ENCODE assay signal across 20 cellular contexts in the genomic region with DNA sequence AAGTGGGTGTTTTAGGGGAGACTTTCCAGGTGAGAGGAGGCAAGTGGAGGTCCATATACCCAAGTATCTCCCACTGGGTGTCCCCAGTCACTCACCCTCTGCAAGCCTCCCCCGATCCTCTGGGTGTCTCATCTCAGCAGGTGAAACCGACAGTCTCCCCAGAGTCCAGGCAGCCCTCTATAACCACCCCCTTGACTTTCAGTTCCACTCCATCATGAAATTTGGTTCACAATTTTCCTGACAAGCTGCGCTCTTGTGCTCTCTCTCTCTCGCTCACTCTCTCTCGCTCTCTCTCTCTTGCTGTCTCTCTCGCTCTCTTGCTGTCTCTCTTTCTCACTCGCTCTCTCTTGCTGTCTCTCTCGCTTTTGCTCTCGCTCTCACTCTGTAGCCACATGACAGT. TPM values are rescaled to one million over a fixed set of nuclear protein-coding genes. Genes with fewer than 3 reads are reported as not detected.
DNase-seq lines count a peak whose midpoint lies in the region; ATAC-seq, FAIRE-seq and TF ChIP-seq lines count a peak whose summit lies in the region.
"Had no signal": no experiment of that assay in that cellular context is flagged by ENCODE, and none has a peak within 500 bp of the region (broad histone marks: within the 10 kb centered on the region; RNA-seq: fewer than 3 reads in every experiment).

No MANE protein-coding gene starts in this region.

- peaks cover 4% of the 10 kb centered on the region; the same call in 2 of the 3 replicates for H3K9me3 ChIP-seq in GM12878 (replicated peaks; ENCODE audit: control insufficient read depth, insufficient read depth, low read length)
- peaks cover 8% of the 10 kb centered on the region for H3K9me3 ChIP-seq in OCI-LY7 (ENCODE audit: low read length)

- H3K9me3 Mint-ChIP-seq in natural killer cell = no peaks in the 10 kb centered on the region

- H4K20me1 ChIP-seq in GM12878 (ENCODE audit: control insufficient read depth, insufficient read depth) (no peaks in the 10 kb centered on the region), OCI-LY7 (ENCODE audit: insufficient read depth, low read length) (no peaks in the 10 kb centered on the region)

- no peak for TF ChIP-seq EP300 in GM12878 (IDR thresholded peaks at IDR 0.05; ENCODE audit: borderline replicate concordance in 1 of 2, control insufficient read depth in 1 of 2, low read depth in 2 of 2, low read length in 2 of 2)

- no peaks in the 10 kb centered on the region for H3K9me2 ChIP-seq in OCI-LY7 (ENCODE audit: insufficient read depth, low read length)

- CTCF ChIA-PET in GM12878 (lab: Yijun Ruan, JAX) = interaction anchor here (0.6 kb wide), 1 partner anchor 12 kb away, joined by 3 read pairs; no protein-coding TSS in a partner anchor
- CTCF ChIA-PET in OCI-LY7 (lab: Charles Lee; ENCODE audit: unreplicated experiment) = no interaction called here

- H3K4me2 ChIP-seq in GM12878 (ENCODE audit: control insufficient read depth, insufficient read depth) = peak overlapping the region; percentile 40; the same call in 1 of the 2 replicates
- no peak overlapping the region for H3K4me2 ChIP-seq in OCI-LY7 (ENCODE audit: low read length)

- H3K4me1 ChIP-seq in GM12878 (ENCODE audit: control insufficient read depth, insufficient read depth, low read length) (peaks cover 18% of the 10 kb centered on the region), OCI-LY7 (ENCODE audit: insufficient read depth, low read length, poor library complexity, severe bottlenecking) (peaks cover 15% of the 10 kb centered on the region)

- TF ChIP-seq RAD21 in GM12878 (IDR thresholded peaks at IDR 0.05; ENCODE audit: insufficient read depth, low read depth, low read length) = peak; percentile 28; the same call in 1 of the 2 replicates

- no peaks in the 10 kb centered on the region for H3K27me3 ChIP-seq in GM12878 (replicated peaks in 1 of 2; ENCODE audit: control insufficient read depth in 2 of 2, insufficient read depth in 2 of 2, low read length in 1 of 2)

- H3K27ac Mint-ChIP-seq in natural killer cell = peak overlapping the region in 1 of 2 donors; percentile 40
- H3K27ac Mint-ChIP-seq: activated CD4-positive, alpha-beta T cell treated with anti-CD3 and anti-CD28 coated beads for 36 hours had no signal

- ATAC-seq in GM18868 (IDR thresholded peaks at IDR 0.05; ENCODE audit: unreplicated experiment) = peak; percentile 73
- ATAC-seq in HG02678 (IDR thresholded peaks at IDR 0.05; ENCODE audit: unreplicated experiment) = peak; percentile 72
- ATAC-seq in GM12878 = peak; percentile 79
- no peak for ATAC-seq in natural killer cell
- ATAC-seq: activated CD4-positive, alpha-beta T cell treated with anti-CD3 and anti-CD28 coated beads for 36 hours; left ventricle myocardium superior had no signal

- no peaks in the 10 kb centered on the region for H3K36me3 Mint-ChIP-seq in natural killer cell

- no peak overlapping the region for H3K9ac ChIP-seq in GM12878 (ENCODE audit: control insufficient read depth, insufficient read depth, low read length)

- H3K4me1 Mint-ChIP-seq in natural killer cell = peaks cover 22 to 37% of the 10 kb centered on the region in 2 donors

- RAD21 ChIA-PET in GM12878 (lab: Charles Lee; ENCODE audit: unreplicated experiment) = interaction anchor here (0.9 to 1.0 kb wide), 2 partner anchors 12 to 175 kb away, joined by 3 to 4 read pairs; no protein-coding TSS in a partner anchor

- WGBS in GM12878 (ENCODE audit: insufficient coverage, insufficient replicate concordance, low lambda C conversion rate, missing lambda C conversion rate) = 29% methylated on average over 9 of the region's 9 CpGs

- H3K4me3 ChIP-seq in GM12878 (no peak overlapping the region), OCI-LY7 (ENCODE audit: low read depth, low read length, poor library complexity, severe bottlenecking) (no peak overlapping the region)

- no peaks in the 10 kb centered on the region for H3K79me2 ChIP-seq in GM12878 (ENCODE audit: control insufficient read depth, insufficient read depth, low read length)
- peaks cover 6% of the 10 kb centered on the region; the same call in 1 of the 2 replicates for H3K79me2 ChIP-seq in OCI-LY7 (ENCODE audit: insufficient read depth, low read depth, low read length)

- DNase-seq in GM10266 (ENCODE audit: extremely low spot score) (peak; percentile 63), GM12878 (ENCODE audit: low read depth, low spot score) (no peak), erythroblast (lab: John Stamatoyannopoulos, UW) (no peak), natural killer cell (no peak), OCI-LY7 (ENCODE audit: low spot score) (no peak), iPS-NIHi7 (ENCODE audit: extremely low spot score) (no peak)
- DNase-seq: activated CD4-positive, alpha-beta T cell treated with anti-CD3 and anti-CD28 coated beads for 36 hours; AML-193; dermis blood vessel endothelial cell; Kasumi-1; left ventricle myocardium superior; naive thymus-derived CD4-positive, alpha-beta T cell; NCI-H1694; NCI-H524 treated with DMSO at 0.1 percent for 48 hours; right cardiac atrium; RPMI8226; stimulated activated CD4-positive, alpha-beta T cell treated with anti-CD3 and anti-CD28 coated beads, Interleukin-1b, Interleukin-23, amount 100 ng/mL, for 48 hours; T-helper 2 cell had no signal

- no peaks in the 10 kb centered on the region for H3K36me3 ChIP-seq in GM12878 (ENCODE audit: control insufficient read depth in 2 of 2, insufficient read depth in 2 of 2, low read length in 1 of 2)
- peaks cover 27% of the 10 kb centered on the region for H3K36me3 ChIP-seq in OCI-LY7 (ENCODE audit: insufficient read depth, low read length)

- no peak overlapping the region for H3K27ac ChIP-seq in GM12878 (ENCODE audit: control insufficient read depth, insufficient read depth)
- H3K27ac ChIP-seq in OCI-LY7 (ENCODE audit: low read depth, low read length, poor library complexity, severe bottlenecking) = no peak overlapping the region

- SMC1A ChIA-PET in GM12878 (lab: Charles Lee; ENCODE audit: uncharacterized antibody, unreplicated experiment) = interaction anchor here (1.4 kb wide), 1 partner anchor 12 kb away, joined by 4 read pairs; no protein-coding TSS in a partner anchor

- BruUV-seq in GM12878 (replicated peaks; lab: Mats Ljungman, UMichigan) = no TSS peak
- no TSS peak for BruUV-seq in OCI-LY7 (replicated peaks; lab: Mats Ljungman, UMichigan)

- intact Hi-C loops in GM12878 (cut with micrococcal nuclease; ENCODE audit: unreplicated experiment) (no loop called here), natural killer cell (cut with micrococcal nuclease) (no loop called here), OCI-LY7 (cut with micrococcal nuclease; ENCODE audit: unreplicated experiment) (no loop called here)

- H3K27me3 Mint-ChIP-seq in natural killer cell (ENCODE audit: low read depth in 2 of 2) = no peaks in the 10 kb centered on the region
- H3K27me3 Mint-ChIP-seq: activated CD4-positive, alpha-beta T cell treated with anti-CD3 and anti-CD28 coated beads for 36 hours; naive thymus-derived CD4-positive, alpha-beta T cell had no signal

- TF ChIP-seq CTCF in GM10266 (IDR thresholded peaks at IDR 0.05; ENCODE audit: control insufficient read depth, insufficient read depth, low read depth, missing control alignments) = no peak
- TF ChIP-seq CTCF in GM12878 (IDR thresholded peaks at IDR 0.05 in 2 of 3, conservative IDR thresholded peaks at IDR 0.05 in 1 of 3; ENCODE audit: control insufficient read depth in 2 of 3, extremely low read depth in 1 of 3, insufficient read depth in 1 of 3, low read depth in 3 of 3, low read length in 3 of 3) = peak in 1 of 3 experiments; percentile 17; a peak in 1 of 6 replicates
- TF ChIP-seq CTCF in natural killer cell (IDR thresholded peaks at IDR 0.05) = no peak
- TF ChIP-seq CTCF in OCI-LY7 (conservative IDR thresholded peaks at IDR 0.05; ENCODE audit: low read length) = no peak

- no peak for FAIRE-seq in GM12878 (lab: Jason Lieb, UNC)

- TF ChIP-seq POLR2A in GM12878 (IDR thresholded peaks at IDR 0.05; ENCODE audit: low read depth, low read length) (no peak), erythroblast (IDR thresholded peaks at IDR 0.05; ENCODE audit: low read length) (no peak)

- no peak overlapping the region for H3K4me3 Mint-ChIP-seq in natural killer cell
- H3K4me3 Mint-ChIP-seq: activated CD4-positive, alpha-beta T cell treated with anti-CD3 and anti-CD28 coated beads for 36 hours; naive thymus-derived CD4-positive, alpha-beta T cell had no signal

- H2AFZ ChIP-seq in GM12878 (ENCODE audit: control insufficient read depth, low read depth, low read length) (no peak overlapping the region), OCI-LY7 (ENCODE audit: low read length) (no peak overlapping the region)

- POLR2A ChIA-PET in GM12878 (lab: Charles Lee) (no interaction called here), OCI-LY7 (lab: Charles Lee) (no interaction called here)

- in situ Hi-C loops in GM12878 (cut with MboI) = no loop called here

TF ChIP-seq in GM12878, 131 proteins besides CTCF, POLR2A, EP300 and RAD21 (continues in another document):
- peak; percentile 49; the same call in 1 of the 2 replicates for TF ChIP-seq EED (IDR thresholded peaks at IDR 0.05; ENCODE audit: low read depth)

RNA-seq across cellular contexts. Expression of gene RABGEF1, which starts 8.1 kb away (rescaled TPM):
- total RNA-seq in GM12878 (2013; cell fraction: nucleolus; rRNA removed) = 30.4 and 38.8 TPM in 2 replicates
- total RNA-seq in GM12878 (2014; rRNA removed) (21.0 and 26.4 TPM in 2 replicates), GM12878 (2014; rRNA removed; fragmentation: Illumina TruSeq; extraction: Trizol) (24.8 and 27.5 TPM in 2 replicates), GM12878 (2021) (26.2 and 27.5 TPM in 2 replicates), natural killer cell (10 to 100 TPM; 26.1 to 38.1 (median 31.7) TPM), OCI-LY7 (2022) (25.5 and 27.2 TPM in 2 replicates)
- 14.7 TPM for polyA plus RNA-seq in GM12878 (2011; ENCODE audit: low read depth)
- polyA plus RNA-seq in GM12878 (2011; rRNA removed) (33.0 and 36.4 TPM in 2 replicates), GM12878 (2014; fragmentation: Illumina TruSeq; extraction: Trizol) (36.4 and 45.7 TPM in 2 replicates), GM12878 (2014; fragmentation: Nextera tagmentation; extraction: Ambion mirVana) (10 to 100 TPM; 10.2 to 11.8 TPM), GM12878 (2014; rRNA removed) (18.2 and 21.4 TPM in 2 replicates), GM12878 (2016; fragmentation: Nextera tagmentation; extraction: Ambion mirVana) (10 to 100 TPM; 24.7 to 31.2 TPM)
- 28.5 and 31.7 TPM in 2 replicates for polyA plus RNA-seq in GM12878 (2011; cell fraction: cytosol; rRNA removed)
- 20.5 and 20.6 TPM in 2 replicates for polyA plus RNA-seq in GM12878 (2011; cell fraction: nucleus; rRNA removed)
- polyA plus RNA-seq in GM12878 (2012) = 17.2 and 23.6 TPM in 2 replicates
- 46.2 and 47.7 TPM in 2 replicates for polyA minus RNA-seq in GM12878 (2011; rRNA and poly(A)+ RNA removed)
- 13.4 and 14.0 TPM in 2 replicates for polyA minus RNA-seq in GM12878 (2011; cell fraction: cytosol; rRNA and poly(A)+ RNA removed)
- polyA minus RNA-seq in GM12878 (2011; cell fraction: nucleus; rRNA and poly(A)+ RNA removed) = 6.5 and 12.0 TPM in 2 replicates
- total RNA-seq in OCI-LY7 (2014; rRNA removed; shearing (Covaris generic)) = 18.2 and 21.0 TPM in 2 replicates

Comparison
In these comparisons a context has a peak if more than half of its experiments do, and no peak if none do; other contexts are left out.
1. ATAC-seq: peak in GM18868 (single experiment), HG02678 (single experiment) and GM12878 (single experiment); none in natural killer cell (0 of 3).